Comparison of ENCODE assay signal across 18 cellular contexts in genomic region chr9:26169684-26170083, GRCh38.
DNase-seq lines count a peak whose midpoint lies in the region; FAIRE-seq and TF ChIP-seq lines count a peak whose summit lies in the region.
"Had no signal": no experiment of that assay in that cellular context is flagged by ENCODE, and none has a peak within 500 bp of the region (broad histone marks: within the 10 kb centered on the region; RNA-seq: fewer than 3 reads in every experiment).

No MANE protein-coding gene starts in this region.

- TF ChIP-seq CTCF in bronchial epithelial cell (IDR thresholded peaks at IDR 0.05; ENCODE audit: insufficient read depth, low read length, severe bottlenecking) (no peak), right atrium auricular region (IDR thresholded peaks at IDR 0.05) (no peak), uterus (IDR thresholded peaks at IDR 0.05) (no peak)

- H3K27me3 ChIP-seq in bronchial epithelial cell (ENCODE audit: control insufficient read depth, insufficient read depth, low read length): no peaks in the 10 kb centered on the region
- H3K27me3 ChIP-seq in right atrium auricular region: no peaks in the 10 kb centered on the region
- H3K27me3 ChIP-seq in uterus: no peaks in the 10 kb centered on the region
- H3K27me3 ChIP-seq: esophagus squamous epithelium, vagina had no signal

- H3K9me3 ChIP-seq in right atrium auricular region (no peaks in the 10 kb centered on the region), uterus (no peaks in the 10 kb centered on the region)
- H3K9me3 ChIP-seq: esophagus squamous epithelium, vagina had no signal

- intact Hi-C loops in uterus (cut with DNase I; ENCODE audit: low total_unique reads): no loop called here

- H3K27ac ChIP-seq in right atrium auricular region: no peak overlapping the region
- peak overlapping the region in 1 of 2 donors; percentile 11 for H3K27ac ChIP-seq in uterus
- H3K27ac ChIP-seq: esophagus squamous epithelium, vagina had no signal

- H3K4me3 ChIP-seq in bronchial epithelial cell (ENCODE audit: low read depth, low read length) (no peak overlapping the region), right atrium auricular region (no peak overlapping the region), uterus (no peak overlapping the region)
- H3K4me3 ChIP-seq: esophagus squamous epithelium, vagina had no signal

- H3K36me3 ChIP-seq in bronchial epithelial cell (ENCODE audit: control insufficient read depth, insufficient read depth, low read length) (no peaks in the 10 kb centered on the region), right atrium auricular region (no peaks in the 10 kb centered on the region), uterus (no peaks in the 10 kb centered on the region)
- H3K36me3 ChIP-seq: esophagus squamous epithelium, vagina had no signal

- DNase-seq in AG20443 (ENCODE audit: low spot score) (peak; percentile 12), M059J (ENCODE audit: low read depth) (peak; percentile 76), bronchial epithelial cell (ENCODE audit: low read depth) (peak; percentile 5), myocyte (ENCODE audit: low read depth) (peak; percentile 24), right atrium auricular region (ENCODE audit: low spot score) (no peak), NCI-H69 (lab: John Stamatoyannopoulos, UW) (no peak), uterus (no peak), Ammon's horn (ENCODE audit: low spot score) (no peak)
- DNase-seq: activated CD4-positive, alpha-beta T cell treated with anti-CD3 and anti-CD28 coated beads, Interleukin-2, amount 50 U/mL, for 48 hours; activated CD8-positive, alpha-beta memory T cell treated with anti-CD3 and anti-CD28 coated beads, Interleukin-2, amount 50 U/mL, for 48 hours; activated naive CD8-positive, alpha-beta T cell treated with anti-CD3 and anti-CD28 coated beads, Interleukin-2, amount 10 ng/mL, durations not matched to agents 7 days and 5 days; CD8-positive, alpha-beta T cell; esophagus squamous epithelium; NCI-H510A; posterior cingulate gyrus had no signal

- FAIRE-seq in bronchial epithelial cell (lab: Jason Lieb, UNC): no peak
- FAIRE-seq: colon, HepG2 had no signal

- no peak for TF ChIP-seq POLR2A in uterus (IDR thresholded peaks at IDR 0.05)

- H3K4me1 ChIP-seq in right atrium auricular region (no peaks in the 10 kb centered on the region), uterus (no peaks in the 10 kb centered on the region)
- H3K4me1 ChIP-seq: esophagus squamous epithelium, vagina had no signal

Comparison
In these comparisons a context has a peak if more than half of its experiments do, and no peak if none do; other contexts are left out.
1. DNase-seq: peak in AG20443 (single experiment), M059J (single experiment), bronchial epithelial cell (single experiment) and myocyte (single experiment); none in right atrium auricular region (single experiment), NCI-H69 (single experiment), uterus (0 of 2) and Ammon's horn (single experiment).